14 cellular contexts compared by ENCODE assay signal in genomic region chr15:62603757-62604156, GRCh38.
DNase-seq lines count a peak whose midpoint lies in the region; FAIRE-seq and TF ChIP-seq lines count a peak whose summit lies in the region.
"Had no signal": no experiment of that assay in that cellular context is flagged by ENCODE, and none has a peak within 500 bp of the region (broad histone marks: within the 10 kb centered on the region; RNA-seq: fewer than 3 reads in every experiment).

No MANE protein-coding gene starts in this region.

- WGBS in SK-N-SH (ENCODE audit: low lambda C conversion rate): 95% methylated on average over 1 of the region's 1 CpG

- in situ Hi-C loops in GM13977 (cut with MboI; ENCODE audit: low pct_unique_long_range_greater_than_20kb, low sequenced_read_pairs, unreplicated experiment): no loop called here

- H3K9me3 ChIP-seq in SK-N-SH: no peaks in the 10 kb centered on the region
- H3K9me3 ChIP-seq: esophagus muscularis mucosa had no signal

- POLR2A ChIA-PET in SK-N-SH (lab: Yijun Ruan, JAX): no interaction called here

- H3K9me2 ChIP-seq in SK-N-SH: no peaks in the 10 kb centered on the region

- H2AFZ ChIP-seq in SK-N-SH (ENCODE audit: low read depth): no peak overlapping the region

- H3K4me2 ChIP-seq in SK-N-SH: no peak overlapping the region

- FAIRE-seq in GM19239 (lab: Jason Lieb, UNC): no peak

- peak overlapping the region; percentile 24 to 73; a peak in 3 of 4 replicates for H3K27ac ChIP-seq in SK-N-SH (ENCODE audit: low read depth in 2 of 2, low read length in 1 of 2)
- H3K27ac ChIP-seq: esophagus muscularis mucosa had no signal

- peak in 1 of 2 experiments; percentile 58; a peak in 1 of 4 replicates for TF ChIP-seq EP300 in SK-N-SH (IDR thresholded peaks at IDR 0.05; ENCODE audit: borderline replicate concordance in 1 of 2, low read depth in 1 of 2, low read length in 1 of 2)

- H3K36me3 ChIP-seq in SK-N-SH (replicated peaks in 1 of 2; ENCODE audit: control insufficient read depth in 1 of 2, insufficient read depth in 2 of 2, low read length in 1 of 2): peaks cover 0 to 8% of the 10 kb centered on the region in 2 experiments
- H3K36me3 ChIP-seq: esophagus muscularis mucosa had no signal

- TF ChIP-seq CTCF in SK-N-SH (IDR thresholded peaks at IDR 0.05) (no peak), fibroblast of the aortic adventitia (IDR thresholded peaks at IDR 0.05; ENCODE audit: insufficient read depth, low read length) (no peak), GM13977 (IDR thresholded peaks at IDR 0.05; ENCODE audit: extremely low read depth, insufficient read depth, missing control alignments) (no peak)

- H3K79me2 ChIP-seq in SK-N-SH (ENCODE audit: insufficient read depth): peaks cover 16% of the 10 kb centered on the region; the same call in 1 of the 2 replicates

- no peak overlapping the region for H3K4me3 ChIP-seq in SK-N-SH (ENCODE audit: low read depth in 2 of 2, low read length in 1 of 2)
- no peak overlapping the region for H3K4me3 ChIP-seq in fibroblast of the aortic adventitia (ENCODE audit: low read depth, low read length)
- H3K4me3 ChIP-seq: esophagus muscularis mucosa had no signal

- no peak overlapping the region for H3K9ac ChIP-seq in SK-N-SH

- TF ChIP-seq RAD21 in SK-N-SH (IDR thresholded peaks at IDR 0.05; ENCODE audit: low read length): no peak

- CTCF ChIA-PET in SK-N-SH (lab: Yijun Ruan, JAX): interaction anchor here (1.0 to 1.4 kb wide), 2 partner anchors 9 to 213 kb away, joined by 3 to 5 read pairs; no protein-coding TSS in a partner anchor

- H3F3A ChIP-seq in SK-N-SH (replicated peaks; ENCODE audit: insufficient read depth): peaks cover 23% of the 10 kb centered on the region

- H3K27me3 ChIP-seq in SK-N-SH (ENCODE audit: insufficient read depth): no peaks in the 10 kb centered on the region
- H3K27me3 ChIP-seq: esophagus muscularis mucosa had no signal

- H4K20me1 ChIP-seq in SK-N-SH (ENCODE audit: insufficient read depth): no peaks in the 10 kb centered on the region

- DNase-seq in GM04504 (ENCODE audit: low read depth) (peak; percentile 85), SK-N-SH (no peak), fibroblast of the aortic adventitia (ENCODE audit: low read depth) (peak; percentile 88), renal cortical epithelial cell (ENCODE audit: low read depth) (peak; percentile 73), GM13977 (ENCODE audit: low spot score) (no peak), nucleus accumbens (lab: John Stamatoyannopoulos, UW) (no peak), GM19239 (ENCODE audit: insufficient read length, low spot score) (no peak), germinal center (ENCODE audit: low spot score) (no peak)
- DNase-seq: activated naive CD4-positive, alpha-beta T cell treated with anti-CD3 and anti-CD28 coated beads for 36 hours; CD4-positive, CD25-positive, alpha-beta regulatory T cell; islet precursor cell; NCI-H1694 treated with DMSO at 0.1 percent for 48 hours; NCI-H82 had no signal

- peaks cover 16 to 19% of the 10 kb centered on the region in 2 experiments for H3K4me1 ChIP-seq in SK-N-SH (ENCODE audit: control insufficient read depth in 1 of 2, insufficient read depth in 2 of 2, low read depth in 1 of 2, low read length in 1 of 2)

TF ChIP-seq in SK-N-SH, 30 proteins besides CTCF, POLR2A, EP300 and RAD21:
- TF ChIP-seq RXRA (IDR thresholded peaks at IDR 0.05; ENCODE audit: borderline replicate concordance, low read depth) (0 out of 2 replicates have a peak, but pooled peaks have one; percentile 31), TCF12 (IDR thresholded peaks at IDR 0.05) (peak; percentile 63; the same call in 1 of the 2 replicates), FOSL2 (IDR thresholded peaks at IDR 0.05; ENCODE audit: borderline replicate concordance, low read depth) (0 out of 2 replicates have a peak, but pooled peaks have one; percentile 12), JUND (IDR thresholded peaks at IDR 0.05) (peak; percentile 41), TEAD4 (IDR thresholded peaks at IDR 0.05; ENCODE audit: borderline replicate concordance, insufficient read depth) (peak; percentile 13; the same call in 1 of the 2 replicates), NFIC (IDR thresholded peaks at IDR 0.05; ENCODE audit: borderline replicate concordance) (peak; percentile 80), FOXM1 (IDR thresholded peaks at IDR 0.05; ENCODE audit: low read depth) (0 out of 2 replicates have a peak, but pooled peaks have one; percentile 15), RFX5 (IDR thresholded peaks at IDR 0.05; ENCODE audit: low read length) (no peak), ELF1 (IDR thresholded peaks at IDR 0.05) (no peak), CHD2 (IDR thresholded peaks at IDR 0.05; ENCODE audit: low read length, partially characterized antibody) (no peak)
- TF ChIP-seq, protein P1, sequence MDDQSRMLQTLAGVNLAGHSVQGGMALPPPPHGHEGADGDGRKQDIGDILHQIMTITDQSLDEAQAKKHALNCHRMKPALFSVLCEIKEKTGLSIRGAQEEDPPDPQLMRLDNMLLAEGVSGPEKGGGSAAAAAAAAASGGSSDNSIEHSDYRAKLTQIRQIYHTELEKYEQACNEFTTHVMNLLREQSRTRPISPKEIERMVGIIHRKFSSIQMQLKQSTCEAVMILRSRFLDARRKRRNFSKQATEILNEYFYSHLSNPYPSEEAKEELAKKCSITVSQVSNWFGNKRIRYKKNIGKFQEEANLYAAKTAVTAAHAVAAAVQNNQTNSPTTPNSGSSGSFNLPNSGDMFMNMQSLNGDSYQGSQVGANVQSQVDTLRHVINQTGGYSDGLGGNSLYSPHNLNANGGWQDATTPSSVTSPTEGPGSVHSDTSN (IDR thresholded peaks at IDR 0.05): peak; percentile 79

Comparison
In these comparisons a context has a peak if more than half of its experiments do, and no peak if none do; other contexts are left out.
1. DNase-seq: peak in GM04504 (single experiment), fibroblast of the aortic adventitia (single experiment) and renal cortical epithelial cell (single experiment); none in SK-N-SH (single experiment), GM13977 (single experiment), nucleus accumbens (0 of 56), GM19239 (single experiment) and germinal center (single experiment).